In genomic region chr4:109574443-109574850, GRCh38 we compare ENCODE assay signal across 8 cellular contexts. TPM values are rescaled to one million over a fixed set of nuclear protein-coding genes. Genes with fewer than 3 reads are reported as not detected.
DNase-seq lines count a peak whose midpoint lies in the region; ATAC-seq and TF ChIP-seq lines count a peak whose summit lies in the region.

No MANE protein-coding gene starts in this region.

- H3K4me3 ChIP-seq in BLaER1 treated with 17β-estradiol and CSF1 and Interleukin-3, amounts not matched to agents 10 nM and 100 nM, result no peak overlapping the region
- H3K4me3 ChIP-seq in HFF-Myc (replicated peaks; ENCODE audit: low read depth, low read length), result no peak overlapping the region
- no peak overlapping the region for H3K4me3 ChIP-seq in heart left ventricle
- no peak overlapping the region for H3K4me3 ChIP-seq in prostate gland
- no peak overlapping the region for H3K4me3 ChIP-seq in tibial nerve

- H3K4me2 ChIP-seq in BLaER1 treated with 17β-estradiol and CSF1 and Interleukin-3, amounts not matched to agents 10 nM and 100 nM, result peak overlapping the region; percentile 44 to 66 (median 62)

- peaks cover 0 to 59% (median 4%) of the 10 kb centered on the region in 11 experiments; a peak in 10 of 22 replicates for H4K20me1 ChIP-seq in BLaER1 treated with 17β-estradiol and CSF1 and Interleukin-3, amounts not matched to agents 10 nM and 100 nM

- TF ChIP-seq POLR2A in heart left ventricle (IDR thresholded peaks at IDR 0.05) (no peak), prostate gland (IDR thresholded peaks at IDR 0.05) (no peak), tibial nerve (IDR thresholded peaks at IDR 0.05) (no peak)

- intact Hi-C loops in heart left ventricle (cut with DNase I), result no loop called here
- intact Hi-C loops in prostate gland (cut with DNase I), result no loop called here

- TF ChIP-seq CTCF in HFF-Myc (IDR thresholded peaks at IDR 0.05; ENCODE audit: low read depth, low read length, missing control alignments) (peak; percentile 24), heart left ventricle (IDR thresholded peaks at IDR 0.05) (peak in 8 of 12 donors; percentile 15 to 45 (median 27)), omental fat pad (IDR thresholded peaks at IDR 0.05) (no peak), prostate gland (IDR thresholded peaks at IDR 0.05) (peak in 1 of 4 experiments; percentile 17), tibial nerve (IDR thresholded peaks at IDR 0.05) (peak in 1 of 5 experiments; percentile 15)

- H3K36me3 ChIP-seq in BLaER1 treated with 17β-estradiol and CSF1 and Interleukin-3, amounts not matched to agents 10 nM and 100 nM, result 0 out of 22 replicates have a peak, but pooled peaks cover 0 to 15% (median 0%) of the 10 kb centered on the region in 11 experiments
- H3K36me3 ChIP-seq in heart left ventricle (no peaks in the 10 kb centered on the region), prostate gland (no peaks in the 10 kb centered on the region), tibial nerve (peaks cover 0 to 5% (median 0%) of the 10 kb centered on the region in 3 donors)

- WGBS in heart left ventricle, 4 donors, result 47 to 53% (median 52%) methylated on average over 6 of the region's 6 CpGs
- 77% methylated on average over 6 of the region's 6 CpGs for WGBS in prostate gland
- WGBS in tibial nerve, 2 donors, result 68% methylated on average over 6 of the region's 6 CpGs

- no peak for TF ChIP-seq EP300 in tibial nerve (IDR thresholded peaks at IDR 0.05)

- no peak for DNase-seq in HFF-Myc (ENCODE audit: extremely low read depth, low read depth)
- peak; percentile 8 for DNase-seq in UCSD-AML1 (lab: John Stamatoyannopoulos, UW; ENCODE audit: unreplicated experiment)
- no peak for DNase-seq in heart left ventricle
- DNase-seq in omental fat pad (ENCODE audit: low spot score), result no peak
- DNase-seq in prostate gland (ENCODE audit: low spot score), result no peak
- no peak for DNase-seq in tibial nerve (ENCODE audit: low spot score in 2 of 2)
- DNase-seq in hippocampal formation (lab: John Stamatoyannopoulos, UW), result no peak

- H3K9ac ChIP-seq in BLaER1 treated with 17β-estradiol and CSF1 and Interleukin-3, amounts not matched to agents 10 nM and 100 nM, result peak overlapping the region in 1 of 11 experiments; percentile 29; a peak in 2 of 22 replicates

- peaks cover 0 to 5% (median 0%) of the 10 kb centered on the region in 11 experiments; a peak in 1 of 22 replicates for H3K9me3 ChIP-seq in BLaER1 treated with 17β-estradiol and CSF1 and Interleukin-3, amounts not matched to agents 10 nM and 100 nM (replicated peaks in 1 of 11)
- H3K9me3 ChIP-seq in heart left ventricle, result peaks cover 0 to 11% (median 0%) of the 10 kb centered on the region in 12 donors
- no peaks in the 10 kb centered on the region for H3K9me3 ChIP-seq in prostate gland
- peaks cover 0 to 5% (median 0%) of the 10 kb centered on the region in 4 donors for H3K9me3 ChIP-seq in tibial nerve

- H3K27ac ChIP-seq in BLaER1 treated with 17β-estradiol and CSF1 and Interleukin-3, amounts not matched to agents 10 nM and 100 nM, result no peak overlapping the region; a peak in 2 of 22 replicates
- H3K27ac ChIP-seq in heart left ventricle (no peak overlapping the region), prostate gland (no peak overlapping the region), tibial nerve (no peak overlapping the region)

- no peaks in the 10 kb centered on the region for H3K27me3 ChIP-seq in BLaER1 treated with 17β-estradiol and CSF1 and Interleukin-3, amounts not matched to agents 10 nM and 100 nM
- H3K27me3 ChIP-seq in heart left ventricle (no peaks in the 10 kb centered on the region), prostate gland (replicated peaks; ENCODE audit: insufficient read depth) (no peaks in the 10 kb centered on the region), tibial nerve (no peaks in the 10 kb centered on the region)

- peak in 3 of 4 donors; percentile 68 to 73 (median 71) for ATAC-seq in heart left ventricle
- ATAC-seq in omental fat pad (ENCODE audit: low FRiP score), result no peak

- H3K4me1 ChIP-seq in BLaER1 treated with 17β-estradiol and CSF1 and Interleukin-3, amounts not matched to agents 10 nM and 100 nM, result peaks cover 22 to 39% (median 31%) of the 10 kb centered on the region in 10 experiments
- H3K4me1 ChIP-seq in heart left ventricle, result peaks cover 0 to 23% (median 0%) of the 10 kb centered on the region in 12 donors
- H3K4me1 ChIP-seq in prostate gland (replicated peaks), result no peaks in the 10 kb centered on the region
- no peaks in the 10 kb centered on the region for H3K4me1 ChIP-seq in tibial nerve

RNA-seq across cellular contexts. Expression of gene MCUB, which starts 14.4 kb away (rescaled TPM):
- total RNA-seq in heart left ventricle (10 to 100 TPM in 1 of 9 donors, 1 to 10 TPM in 8; 2.6 to 15.1 (median 4.7) TPM), omental fat pad (10 to 100 TPM; 20.3 to 48.6 (median 26.7) TPM), prostate gland (10 to 100 TPM; 15.5 to 18.5 TPM), tibial nerve (10 to 100 TPM; 15.5 to 57.3 (median 24.4) TPM)
- polyA plus RNA-seq in heart left ventricle, result 1 to 10 TPM; 1.6 to 4.3 TPM

Comparison
In these comparisons a context has a peak if more than half of its experiments do, and no peak if none do; other contexts are left out.
1. CTCF ChIP-seq: peak in HFF-Myc (single experiment) and heart left ventricle (8 of 12); none in omental fat pad (0 of 3).